In genomic region chr16:62038646-62039045, GRCh38 we compare ENCODE assay signal across 17 cellular contexts. TPM values are rescaled to one million over a fixed set of nuclear protein-coding genes. Genes with fewer than 3 reads are reported as not detected.
A peak's percentile ranks its signal among the peaks of the same experiment; 100 is the strongest.
DNase-seq lines count a peak whose midpoint lies in the region; ATAC-seq and TF ChIP-seq lines count a peak whose summit lies in the region.
"Had no signal": no experiment of that assay in that cellular context is flagged by ENCODE, and none has a peak within 500 bp of the region (broad histone marks: within the 10 kb centered on the region; RNA-seq: fewer than 3 reads in every experiment).

No MANE protein-coding gene starts in this region.

- ATAC-seq in GM23338 (no peak), RWPE2 (ENCODE audit: low read depth) (peak; percentile 12; the same call in 1 of the 3 replicates)

- H4K20me1 ChIP-seq in GM23338 (replicated peaks; ENCODE audit: insufficient read depth) = no peaks in the 10 kb centered on the region
- no peaks in the 10 kb centered on the region for H4K20me1 ChIP-seq in smooth muscle cell (ENCODE audit: low read depth)

- H3K9ac ChIP-seq in mesendoderm (ENCODE audit: low read length) = no peak overlapping the region
- H3K9ac ChIP-seq in smooth muscle cell (ENCODE audit: low read depth) = no peak overlapping the region
- H3K9ac ChIP-seq: GM23248 had no signal

- no peak for TF ChIP-seq POLR2A in ovary (IDR thresholded peaks at IDR 0.05)

- H3F3A ChIP-seq in GM23338 (replicated peaks; ENCODE audit: low read depth) (no peaks in the 10 kb centered on the region; the same call in 1 of the 2 replicates), smooth muscle cell (ENCODE audit: low read depth) (no peaks in the 10 kb centered on the region)

- no peak for TF ChIP-seq EP300 in ovary (IDR thresholded peaks at IDR 0.05)

- no peaks in the 10 kb centered on the region for H3K36me3 Mint-ChIP-seq in GM23338 (ENCODE audit: low read depth)
- no peaks in the 10 kb centered on the region for H3K36me3 Mint-ChIP-seq in activated T-helper 2 cell treated with anti-CD3 and anti-CD28 coated beads, Interferon-gamma antibody, Interleukin-2, Interleukin-4, amounts not matched to agents 10 μg/mL and 5 μg/mL and 100 μg/mL, durations not matched to agents 14 hours and 24 hours and 36 hours (ENCODE audit: low read depth)
- H3K36me3 Mint-ChIP-seq: CD4-positive, alpha-beta memory T cell had no signal

- no peak for DNase-seq in GM23338 (ENCODE audit: low spot score)
- no peak for DNase-seq in RWPE2 (ENCODE audit: low spot score)
- DNase-seq in mesendoderm = peak; percentile 12
- DNase-seq in putamen (ENCODE audit: low spot score) = peak; percentile 76
- no peak for DNase-seq in ovary
- no peak for DNase-seq in activated T-helper 2 cell treated with anti-CD3 and anti-CD28 coated beads, Interferon-gamma antibody, Interleukin-2, Interleukin-4, amounts not matched to agents 10 μg/mL and 5 μg/mL and 100 μg/mL, durations not matched to agents 14 hours and 24 hours and 36 hours (ENCODE audit: low spot score)
- no peak for DNase-seq in smooth muscle cell (lab: John Stamatoyannopoulos, UW; ENCODE audit: unreplicated experiment)
- DNase-seq: BE2C; CD4-positive, alpha-beta memory T cell; DMS153; DMS79 treated with DMSO at 0.1 percent for 48 hours; EL; GM23248; H9 had no signal

- peak overlapping the region; percentile 35; the same call in 1 of the 2 replicates for H3K4me2 ChIP-seq in GM23338
- H3K4me2 ChIP-seq in mesendoderm (ENCODE audit: low read length) = no peak overlapping the region
- H3K4me2 ChIP-seq in smooth muscle cell = no peak overlapping the region

- WGBS in mesendoderm (ENCODE audit: extremely low coverage, insufficient coverage, low lambda C conversion rate) = no CpG with 5 or more reads among the region's 3 CpGs
- 36 to 58% (median 52%) methylated on average over 3 of the region's 3 CpGs for WGBS in ovary, 3 donors
- 57% methylated on average over 3 of the region's 3 CpGs for WGBS in smooth muscle cell (ENCODE audit: low lambda C conversion rate)

- H3K4me1 ChIP-seq in GM23338 (ENCODE audit: insufficient read depth) (peaks cover 31% of the 10 kb centered on the region), RWPE2 (ENCODE audit: insufficient read depth, poor library complexity, severe bottlenecking) (no peaks in the 10 kb centered on the region), mesendoderm (ENCODE audit: control insufficient read depth, low read depth, low read length) (no peaks in the 10 kb centered on the region), ovary (ENCODE audit: insufficient read depth) (no peaks in the 10 kb centered on the region), smooth muscle cell (ENCODE audit: low read depth) (peaks cover 22% of the 10 kb centered on the region)
- H3K4me1 ChIP-seq: BE2C had no signal

- H3K9me3 Mint-ChIP-seq in GM23338 = no peaks in the 10 kb centered on the region
- peaks cover 4% of the 10 kb centered on the region for H3K9me3 Mint-ChIP-seq in activated T-helper 2 cell treated with anti-CD3 and anti-CD28 coated beads, Interferon-gamma antibody, Interleukin-2, Interleukin-4, amounts not matched to agents 10 μg/mL and 5 μg/mL and 100 μg/mL, durations not matched to agents 14 hours and 24 hours and 36 hours
- H3K9me3 Mint-ChIP-seq: H9 had no signal

- H3K79me1 ChIP-seq in mesendoderm (ENCODE audit: low read length) = no peaks in the 10 kb centered on the region

- H3K79me2 ChIP-seq in GM23338 (replicated peaks; ENCODE audit: insufficient read depth) (no peaks in the 10 kb centered on the region), mesendoderm (ENCODE audit: control insufficient read depth, insufficient read depth, low read length) (no peaks in the 10 kb centered on the region), smooth muscle cell (ENCODE audit: low read depth) (no peaks in the 10 kb centered on the region)

- H3K27me3 Mint-ChIP-seq in GM23338 (ENCODE audit: insufficient read depth, low read depth, poor library complexity) = peaks cover 53% of the 10 kb centered on the region
- peaks cover 3% of the 10 kb centered on the region for H3K27me3 Mint-ChIP-seq in activated T-helper 2 cell treated with anti-CD3 and anti-CD28 coated beads, Interferon-gamma antibody, Interleukin-2, Interleukin-4, amounts not matched to agents 10 μg/mL and 5 μg/mL and 100 μg/mL, durations not matched to agents 14 hours and 24 hours and 36 hours (ENCODE audit: low read depth)

- intact Hi-C loops in ovary (cut with DNase I) = no loop called here
- intact Hi-C loops in activated T-helper 2 cell treated with anti-CD3 and anti-CD28 coated beads, Interferon-gamma antibody, Interleukin-2, Interleukin-4, amounts not matched to agents 10 μg/mL and 5 μg/mL and 100 μg/mL, durations not matched to agents 14 hours and 24 hours and 36 hours (cut with micrococcal nuclease) = no loop called here

- H3K27ac ChIP-seq in GM23338 (ENCODE audit: low read depth) (no peak overlapping the region), RWPE2 (ENCODE audit: poor library complexity, severe bottlenecking) (no peak overlapping the region), mesendoderm (ENCODE audit: low read depth, low read length) (no peak overlapping the region), ovary (no peak overlapping the region), smooth muscle cell (ENCODE audit: low read depth) (no peak overlapping the region)
- H3K27ac ChIP-seq: C4-2B, GM23248 had no signal

- H3K18ac ChIP-seq in mesendoderm (ENCODE audit: low read length) = no peak overlapping the region

- H3K56ac ChIP-seq in mesendoderm (ENCODE audit: low read length) = no peak overlapping the region

- H3K27me3 ChIP-seq in GM23338 (ENCODE audit: insufficient read depth) = peaks cover 56% of the 10 kb centered on the region
- peaks cover 75% of the 10 kb centered on the region for H3K27me3 ChIP-seq in RWPE2 (ENCODE audit: insufficient read depth, poor library complexity, severe bottlenecking)
- H3K27me3 ChIP-seq in mesendoderm (ENCODE audit: insufficient read depth, low read length, poor library complexity) = peaks cover 7% of the 10 kb centered on the region
- no peaks in the 10 kb centered on the region for H3K27me3 ChIP-seq in ovary
- H3K27me3 ChIP-seq in smooth muscle cell (ENCODE audit: low read depth) = peaks cover 68% of the 10 kb centered on the region

- H2AK5ac ChIP-seq in mesendoderm (ENCODE audit: low read length) = no peak overlapping the region

- H2BK5ac ChIP-seq in mesendoderm (ENCODE audit: low read length) = no peak overlapping the region

- H3K27ac Mint-ChIP-seq in GM23338 = no peak overlapping the region
- no peak overlapping the region for H3K27ac Mint-ChIP-seq in activated T-helper 2 cell treated with anti-CD3 and anti-CD28 coated beads, Interferon-gamma antibody, Interleukin-2, Interleukin-4, amounts not matched to agents 10 μg/mL and 5 μg/mL and 100 μg/mL, durations not matched to agents 14 hours and 24 hours and 36 hours
- H3K27ac Mint-ChIP-seq: CD4-positive, alpha-beta memory T cell had no signal

- H3K4me3 Mint-ChIP-seq in GM23338 = no peak overlapping the region
- no peak overlapping the region for H3K4me3 Mint-ChIP-seq in activated T-helper 2 cell treated with anti-CD3 and anti-CD28 coated beads, Interferon-gamma antibody, Interleukin-2, Interleukin-4, amounts not matched to agents 10 μg/mL and 5 μg/mL and 100 μg/mL, durations not matched to agents 14 hours and 24 hours and 36 hours (ENCODE audit: low read depth)
- H3K4me3 Mint-ChIP-seq: CD4-positive, alpha-beta memory T cell; H9 had no signal

- H3K23ac ChIP-seq in mesendoderm (ENCODE audit: low read length) = no peak overlapping the region

- H3K36me3 ChIP-seq in GM23338 (ENCODE audit: insufficient read depth) (no peaks in the 10 kb centered on the region), RWPE2 (ENCODE audit: low read depth) (no peaks in the 10 kb centered on the region), mesendoderm (ENCODE audit: control insufficient read depth, insufficient read depth, low read length) (no peaks in the 10 kb centered on the region), ovary (no peaks in the 10 kb centered on the region), smooth muscle cell (ENCODE audit: low read depth) (no peaks in the 10 kb centered on the region)
- H3K36me3 ChIP-seq: BE2C had no signal

- H3K9me2 ChIP-seq in GM23338 (ENCODE audit: insufficient read depth) = no peaks in the 10 kb centered on the region

- no peak overlapping the region for H4K5ac ChIP-seq in mesendoderm (ENCODE audit: low read length)

- no peak overlapping the region for H2BK15ac ChIP-seq in mesendoderm (replicated peaks; ENCODE audit: low read depth)

- H3K9me3 ChIP-seq in RWPE2 (ENCODE audit: severe bottlenecking) (peaks cover 2% of the 10 kb centered on the region), ovary (no peaks in the 10 kb centered on the region), smooth muscle cell (replicated peaks; ENCODE audit: low read depth) (no peaks in the 10 kb centered on the region)
- H3K9me3 ChIP-seq: BE2C had no signal

- H3K4me3 ChIP-seq in GM23338 (no peak overlapping the region), RWPE2 (ENCODE audit: severe bottlenecking) (no peak overlapping the region), mesendoderm (ENCODE audit: low read length) (no peak overlapping the region), ovary (no peak overlapping the region), smooth muscle cell (no peak overlapping the region)
- H3K4me3 ChIP-seq: GM23248 had no signal

- TF ChIP-seq CTCF in GM23338 (conservative IDR thresholded peaks at IDR 0.05; ENCODE audit: low read depth in 2 of 2) (no peak), RWPE2 (IDR thresholded peaks at IDR 0.05; ENCODE audit: poor library complexity, severe bottlenecking) (no peak), ovary (IDR thresholded peaks at IDR 0.05) (no peak), smooth muscle cell (IDR thresholded peaks at IDR 0.05; ENCODE audit: borderline replicate concordance, insufficient read depth, poor library complexity, severe bottlenecking) (no peak)

- H2AFZ ChIP-seq in GM23338 (no peak overlapping the region), smooth muscle cell (ENCODE audit: low read depth) (no peak overlapping the region)
- H2AFZ ChIP-seq: GM23248 had no signal

- H3K4ac ChIP-seq in mesendoderm (ENCODE audit: low read depth, low read length) = no peak overlapping the region

- H3K4me1 Mint-ChIP-seq in GM23338 = peaks cover 39% of the 10 kb centered on the region
- H3K4me1 Mint-ChIP-seq in activated T-helper 2 cell treated with anti-CD3 and anti-CD28 coated beads, Interferon-gamma antibody, Interleukin-2, Interleukin-4, amounts not matched to agents 10 μg/mL and 5 μg/mL and 100 μg/mL, durations not matched to agents 14 hours and 24 hours and 36 hours (ENCODE audit: low read depth) = no peaks in the 10 kb centered on the region

- H4K8ac ChIP-seq in mesendoderm (ENCODE audit: low read depth, low read length) = no peak overlapping the region

- no peak overlapping the region for H2BK120ac ChIP-seq in mesendoderm (ENCODE audit: low read depth, low read length)

RNA-seq across cellular contexts. Expression of gene CDH8, which starts 2.4 kb away (rescaled TPM):
- total RNA-seq in GM23338 (2014; rRNA removed; shearing (Covaris generic)) = 11.7 and 13.9 TPM in 2 replicates
- polyA plus RNA-seq in GM23338 (2016; fragmentation: Nextera tagmentation; extraction: Ambion mirVana) (7.1 and 10.2 TPM in 2 replicates), ovary (1 to 10 TPM in 1 of 2 donors, under 1 TPM in 1; 0.78 to 1.1 TPM), smooth muscle cell (4.3 and 5.5 TPM in 2 replicates)
- polyA plus RNA-seq in mesendoderm (2013, experiment 1 of 2) = 2.6 TPM
- polyA plus RNA-seq in mesendoderm (2013, experiment 2 of 2) = 3.7 TPM
- total RNA-seq in ovary (1 to 10 TPM in 6 of 7 donors, under 1 TPM in 1; 0.42 to 2.9 (median 1.5) TPM), smooth muscle cell (1.8 and 7.1 TPM in 2 replicates)
- total RNA-seq in activated T-helper 2 cell treated with anti-CD3 and anti-CD28 coated beads, Interferon-gamma antibody, Interleukin-2, Interleukin-4, amounts not matched to agents 10 μg/mL and 5 μg/mL and 100 μg/mL, durations not matched to agents 14 hours and 24 hours and 36 hours = not detected in 2 replicates
- total RNA-seq: CD4-positive, alpha-beta memory T cell; GM23248; HT1080 had no signal
- polyA plus RNA-seq: AG04450; CD4-positive, alpha-beta memory T cell; GM23248 had no signal

Comparison
In these comparisons a context has a peak if more than half of its experiments do, and no peak if none do; other contexts are left out.
1. DNase-seq: peak in mesendoderm (single experiment) and putamen (single experiment); none in GM23338 (single experiment), RWPE2 (single experiment), ovary (0 of 5), activated T-helper 2 cell treated with anti-CD3 and anti-CD28 coated beads, Interferon-gamma antibody, Interleukin-2, Interleukin-4, amounts not matched to agents 10 μg/mL and 5 μg/mL and 100 μg/mL, durations not matched to agents 14 hours and 24 hours and 36 hours (single experiment) and smooth muscle cell (single experiment).